In genomic region chr4:145937990-145938611, GRCh38 we compare ENCODE assay signal across 8 cellular contexts. TPM values are rescaled to one million over a fixed set of nuclear protein-coding genes. Genes with fewer than 3 reads are reported as not detected.
DNase-seq lines count a peak whose midpoint lies in the region; ATAC-seq and TF ChIP-seq lines count a peak whose summit lies in the region.

No MANE protein-coding gene starts in this region.

- H3K9me3 ChIP-seq in endodermal cell (ENCODE audit: control insufficient read depth, low read length): no peaks in the 10 kb centered on the region
- H3K9me3 ChIP-seq in mucosa of stomach (ENCODE audit: control insufficient read depth, low read length): no peaks in the 10 kb centered on the region
- no peaks in the 10 kb centered on the region for H3K9me3 ChIP-seq in stomach

- peak overlapping the region; percentile 87 for H3K27ac ChIP-seq in endodermal cell (ENCODE audit: low read depth, low read length)
- peak overlapping the region; percentile 91 to 98 (median 95) for H3K27ac ChIP-seq in stomach

- H3K4me3 Mint-ChIP-seq in activated CD8-positive, alpha-beta T cell treated with anti-CD3 and anti-CD28 coated beads, Interleukin-2, amount 10 ng/mL, durations not matched to agents 7 days and 5 days: peak overlapping the region; percentile 99
- H3K4me3 Mint-ChIP-seq in endodermal cell: peak overlapping the region; percentile 91

- no peak for TF ChIP-seq EP300 in stomach (IDR thresholded peaks at IDR 0.05)

- TF ChIP-seq CTCF in NB4 (IDR thresholded peaks at IDR 0.05; ENCODE audit: low read depth, low read length): no peak
- TF ChIP-seq CTCF in endodermal cell (conservative IDR thresholded peaks at IDR 0.05): no peak
- no peak for TF ChIP-seq CTCF in stomach (IDR thresholded peaks at IDR 0.05)

- ATAC-seq in Right ventricle myocardium superior (ENCODE audit: poor library complexity): peak; percentile 23
- ATAC-seq in Right ventricle myocardium inferior: no peak
- ATAC-seq in activated CD8-positive, alpha-beta T cell treated with anti-CD3 and anti-CD28 coated beads, Interleukin-2, amount 10 ng/mL, durations not matched to agents 7 days and 5 days: peak; percentile 34

- intact Hi-C loops in Right ventricle myocardium superior (cut with DNase I): loop anchor here (2.0 to 10.0 kb wide), 2 partner anchors 51 to 237 kb away; partner anchors contain the start of gene LSM6
- intact Hi-C loops in Right ventricle myocardium inferior (cut with DNase I): loop anchor here (1.0 to 10.0 kb wide), 4 partner anchors 29 to 319 kb away; partner anchors contain the start of genes LSM6 and MMAA
- intact Hi-C loops in stomach (cut with DNase I; ENCODE audit: low total_unique reads): no loop called here

- H3K4me3 ChIP-seq in NB4 (ENCODE audit: low read depth, low read length): no peak overlapping the region
- H3K4me3 ChIP-seq in endodermal cell (ENCODE audit: low read length): peak overlapping the region; percentile 95
- peak overlapping the region; percentile 78 for H3K4me3 ChIP-seq in mucosa of stomach (ENCODE audit: low read length)
- H3K4me3 ChIP-seq in stomach: peak overlapping the region; percentile 69 to 90 (median 88)

- peaks cover 5% of the 10 kb centered on the region for H3K27me3 Mint-ChIP-seq in activated CD8-positive, alpha-beta T cell treated with anti-CD3 and anti-CD28 coated beads, Interleukin-2, amount 10 ng/mL, durations not matched to agents 7 days and 5 days (ENCODE audit: low read depth)
- H3K27me3 Mint-ChIP-seq in endodermal cell (ENCODE audit: insufficient read depth): peaks cover 5% of the 10 kb centered on the region

- H3K27ac Mint-ChIP-seq in activated CD8-positive, alpha-beta T cell treated with anti-CD3 and anti-CD28 coated beads, Interleukin-2, amount 10 ng/mL, durations not matched to agents 7 days and 5 days: peak overlapping the region; percentile 97
- H3K27ac Mint-ChIP-seq in endodermal cell: peak overlapping the region; percentile 97

- H3K36me3 ChIP-seq in endodermal cell (ENCODE audit: control insufficient read depth, insufficient read depth, low read length) (peaks cover 4% of the 10 kb centered on the region), mucosa of stomach (ENCODE audit: control insufficient read depth, insufficient read depth, low read length) (no peaks in the 10 kb centered on the region), stomach (no peaks in the 10 kb centered on the region)

- CTCF ChIA-PET in activated CD8-positive, alpha-beta T cell treated with anti-CD3 and anti-CD28 coated beads, Interleukin-2, amount 10 ng/mL, durations not matched to agents 7 days and 5 days (lab: Charles Lee): interaction anchor here (0.7 to 2.2 kb wide), 2 partner anchors 96 to 321 kb away, joined by 4 to 6 read pairs; no protein-coding TSS in a partner anchor

- peaks cover 11% of the 10 kb centered on the region for H3K36me3 Mint-ChIP-seq in activated CD8-positive, alpha-beta T cell treated with anti-CD3 and anti-CD28 coated beads, Interleukin-2, amount 10 ng/mL, durations not matched to agents 7 days and 5 days (ENCODE audit: low read depth)
- H3K36me3 Mint-ChIP-seq in endodermal cell (ENCODE audit: low read depth): no peaks in the 10 kb centered on the region

- WGBS in endodermal cell (ENCODE audit: insufficient coverage in 1 of 2, insufficient read length in 1 of 2), 2 experiments: 0% methylated on average over 3 to 10 of the region's 18 CpGs
- 0 to 1% (median 0%) methylated on average over 18 of the region's 18 CpGs for WGBS in stomach, 5 donors

- TF ChIP-seq POLR2A in NB4 (IDR thresholded peaks at IDR 0.05; ENCODE audit: extremely low read depth, insufficient read length): no peak
- no peak for TF ChIP-seq POLR2A in stomach (IDR thresholded peaks at IDR 0.05)

- POLR2A ChIA-PET in activated CD8-positive, alpha-beta T cell treated with anti-CD3 and anti-CD28 coated beads, Interleukin-2, amount 10 ng/mL, durations not matched to agents 7 days and 5 days (lab: Charles Lee): interaction anchor here (0.6 to 0.9 kb wide), 6 partner anchors 11 to 508 kb away, joined by 3 to 4 read pairs (median 3); no protein-coding TSS in a partner anchor

- DNase-seq in Right ventricle myocardium superior (no peak), Right ventricle myocardium inferior (ENCODE audit: missing footprints) (no peak), NB4 (ENCODE audit: low read depth) (peak; percentile 3), endodermal cell (peak; percentile 72), stomach (no peak), COLO829 (ENCODE audit: low spot score) (no peak)
- DNase-seq in activated CD8-positive, alpha-beta T cell treated with anti-CD3 and anti-CD28 coated beads, Interleukin-2, amount 10 ng/mL, durations not matched to agents 7 days and 5 days: peak; percentile 56

- peaks cover 30% of the 10 kb centered on the region for H3K4me1 Mint-ChIP-seq in activated CD8-positive, alpha-beta T cell treated with anti-CD3 and anti-CD28 coated beads, Interleukin-2, amount 10 ng/mL, durations not matched to agents 7 days and 5 days (ENCODE audit: low read depth)
- H3K4me1 Mint-ChIP-seq in endodermal cell: peaks cover 28% of the 10 kb centered on the region

- no peaks in the 10 kb centered on the region for H3K9me3 Mint-ChIP-seq in activated CD8-positive, alpha-beta T cell treated with anti-CD3 and anti-CD28 coated beads, Interleukin-2, amount 10 ng/mL, durations not matched to agents 7 days and 5 days (ENCODE audit: insufficient read depth)
- no peaks in the 10 kb centered on the region for H3K9me3 Mint-ChIP-seq in endodermal cell

- peak overlapping the region; percentile 87 for H3K9ac ChIP-seq in endodermal cell (ENCODE audit: extremely low read depth, low read length, poor library complexity, severe bottlenecking)
- H3K9ac ChIP-seq in mucosa of stomach (ENCODE audit: low read length): peak overlapping the region; percentile 95

- H3K4me1 ChIP-seq in endodermal cell (ENCODE audit: control insufficient read depth, insufficient read depth, low read length): no peaks in the 10 kb centered on the region
- peaks cover 17% of the 10 kb centered on the region for H3K4me1 ChIP-seq in mucosa of stomach (ENCODE audit: control insufficient read depth, insufficient read depth, low read length)
- peaks cover 7 to 32% (median 21%) of the 10 kb centered on the region in 4 donors for H3K4me1 ChIP-seq in stomach

- H3K27me3 ChIP-seq in endodermal cell (ENCODE audit: control insufficient read depth, insufficient read depth, low read length, poor library complexity, severe bottlenecking) (no peaks in the 10 kb centered on the region), mucosa of stomach (ENCODE audit: control insufficient read depth, insufficient read depth, low read length) (no peaks in the 10 kb centered on the region), stomach (no peaks in the 10 kb centered on the region)

RNA-seq across cellular contexts. Expression of gene ZNF827, which starts 0.5 kb away (rescaled TPM):
- total RNA-seq in Right ventricle myocardium superior (13.0 TPM), Right ventricle myocardium inferior (11.9 TPM), endodermal cell (10 to 100 TPM; 33.0 to 34.9 TPM), stomach (100 to 1,000 TPM in 1 of 5 donors, 10 to 100 TPM in 4; 12.3 to 109 (median 17.4) TPM)
- 10 to 100 TPM; 13.6 to 14.8 TPM for total RNA-seq in activated CD8-positive, alpha-beta T cell treated with anti-CD3 and anti-CD28 coated beads, Interleukin-2, amount 10 ng/mL, durations not matched to agents 7 days and 5 days
- 22.4 TPM for polyA plus RNA-seq in endodermal cell (2013, experiment 1 of 2)
- polyA plus RNA-seq in endodermal cell (2013, experiment 2 of 2): 21.8 TPM
- polyA plus RNA-seq in stomach: 1 to 10 TPM; 1.7 to 2.8 (median 2.4) TPM

Comparison
In these comparisons a context has a peak if more than half of its experiments do, and no peak if none do; other contexts are left out.
1. DNase-seq: peak in NB4 (single experiment), activated CD8-positive, alpha-beta T cell treated with anti-CD3 and anti-CD28 coated beads, Interleukin-2, amount 10 ng/mL, durations not matched to agents 7 days and 5 days (single experiment) and endodermal cell (single experiment); none in Right ventricle myocardium superior (single experiment), Right ventricle myocardium inferior (single experiment), stomach (single experiment) and COLO829 (single experiment).